Comparison of ENCODE assay signal across 26 cellular contexts in the genomic region with DNA sequence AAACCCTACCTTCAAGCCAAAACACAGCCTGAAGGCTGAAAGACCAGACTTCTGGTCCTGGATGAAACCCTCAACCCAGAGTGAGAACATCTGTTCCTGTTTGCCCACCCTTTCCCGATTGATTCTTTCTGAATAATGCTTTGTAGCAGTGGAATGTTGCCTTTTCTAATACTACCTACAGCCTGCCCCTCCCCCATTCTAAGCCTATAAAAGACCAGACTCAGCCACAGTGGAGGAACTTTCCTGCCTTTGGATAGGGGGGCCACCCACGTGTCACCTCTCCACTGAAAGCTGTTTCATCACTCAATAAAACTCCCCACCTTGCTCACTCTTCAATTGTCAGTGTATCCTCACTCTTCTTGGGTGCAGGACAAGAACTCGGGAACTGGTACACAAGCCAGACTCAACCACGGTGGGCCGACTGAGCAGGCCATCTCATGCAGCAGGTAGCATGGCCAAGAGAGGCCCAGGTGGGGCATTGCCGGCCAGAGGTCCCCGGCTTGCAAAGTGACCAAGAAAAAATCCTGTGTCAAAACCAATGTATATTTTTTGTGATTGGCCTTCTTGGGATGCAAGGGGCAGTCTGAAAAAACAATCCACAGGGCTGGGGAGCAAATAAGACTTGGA. TPM values are rescaled to one million over a fixed set of nuclear protein-coding genes. Genes with fewer than 3 reads are reported as not detected.
"Had no signal": no experiment of that assay in that cellular context is flagged by ENCODE, and none has a peak within 500 bp of the region (broad histone marks: within the 10 kb centered on the region; RNA-seq: fewer than 3 reads in every experiment).

No MANE protein-coding gene starts in this region.

- H3K27me3 Mint-ChIP-seq: activated CD8-positive, alpha-beta T cell treated with anti-CD3 and anti-CD28 coated beads for 36 hours; natural killer cell treated with Interleukin-12 subunit alpha and Interleukin-12 subunit beta and Interleukin-15 and Interleukin-18, amount 100 ng/mL, for 72 hours; stimulated activated naive CD8-positive, alpha-beta T cell treated with anti-CD3 and anti-CD28 coated beads, Interleukin-15, amount 100 ng/mL, for 72 hours had no signal

- H3K27ac Mint-ChIP-seq: activated B cell treated with CpG ODN at 0.5 μM for 24 hours; activated CD8-positive, alpha-beta T cell treated with anti-CD3 and anti-CD28 coated beads for 36 hours; activated T-helper 1 cell treated with anti-CD3 and anti-CD28 coated beads, Interleukin-12 subunit alpha, Interleukin-12 subunit beta, Interleukin-2, Interleukin-4 antibody, amounts not matched to agents 30 ng/mL and 10 ng/mL and 1 ng/mL, durations not matched to agents 14 hours and 24 hours and 36 hours; brain; T-helper 2 cell treated with Interferon-gamma antibody and Interleukin-4, amounts not matched to agents 5 μg/mL and 100 μg/mL, for 36 hours had no signal

- H3K36me3 ChIP-seq: lower lobe of right lung, prostate gland, right atrium auricular region had no signal

- H3K4me3 Mint-ChIP-seq: activated B cell treated with CpG ODN at 0.5 μM for 24 hours; activated CD8-positive, alpha-beta T cell treated with anti-CD3 and anti-CD28 coated beads for 36 hours; activated T-helper 1 cell treated with anti-CD3 and anti-CD28 coated beads, Interleukin-12 subunit alpha, Interleukin-12 subunit beta, Interleukin-2, Interleukin-4 antibody, amounts not matched to agents 30 ng/mL and 10 ng/mL and 1 ng/mL, durations not matched to agents 14 hours and 24 hours and 36 hours; brain; mesothelial cell of epicardium; natural killer cell treated with Interleukin-12 subunit alpha and Interleukin-12 subunit beta and Interleukin-15 and Interleukin-18, amount 100 ng/mL, for 72 hours; stimulated activated naive CD8-positive, alpha-beta T cell treated with anti-CD3 and anti-CD28 coated beads, Interleukin-15, amount 100 ng/mL, for 72 hours; T-helper 2 cell treated with Interferon-gamma antibody and Interleukin-4, amounts not matched to agents 5 μg/mL and 100 μg/mL, for 36 hours had no signal

- DNase-seq: activated B cell treated with CpG ODN at 0.5 μM for 24 hours; activated CD4-positive, alpha-beta T cell treated with anti-CD3 and anti-CD28 coated beads for 4 hours; activated CD8-positive, alpha-beta T cell treated with anti-CD3 and anti-CD28 coated beads for 36 hours; activated naive CD4-positive, alpha-beta T cell treated with Interleukin-2 at 50 U/mL for 16 hours; anterior cingulate cortex; central memory CD4-positive, alpha-beta T cell; foreskin keratinocyte; glutamatergic neuron; hippocampal formation; lower lobe of right lung; occipital lobe; stimulated activated CD4-positive, alpha-beta T cell treated with anti-CD3 and anti-CD28 coated beads, Interleukin-15, amount 100 ng/mL, for 24 hours; stimulated activated CD4-positive, alpha-beta T cell treated with anti-CD3 and anti-CD28 coated beads, Interleukin-2, amount 100 ng/mL, for 48 hours; stimulated activated naive CD8-positive, alpha-beta T cell treated with anti-CD3 and anti-CD28 coated beads, Interleukin-15, amount 100 ng/mL, for 72 hours; trophoblast cell had no signal

- H3K4me1 ChIP-seq: foreskin keratinocyte, prostate gland had no signal

- H3K36me3 Mint-ChIP-seq: brain; mesothelial cell of epicardium; natural killer cell treated with Interleukin-12 subunit alpha and Interleukin-12 subunit beta and Interleukin-15 and Interleukin-18, amount 100 ng/mL, for 72 hours had no signal

- H3K9me3 ChIP-seq: lower lobe of right lung, prostate gland, right atrium auricular region had no signal

- H3K4me3 ChIP-seq: lower lobe of right lung, prostate gland, right atrium auricular region, skin epidermis had no signal

- H3K9me3 Mint-ChIP-seq: activated B cell treated with CpG ODN at 0.5 μM for 24 hours; activated CD8-positive, alpha-beta T cell treated with anti-CD3 and anti-CD28 coated beads for 36 hours; activated T-helper 1 cell treated with anti-CD3 and anti-CD28 coated beads, Interleukin-12 subunit alpha, Interleukin-12 subunit beta, Interleukin-2, Interleukin-4 antibody, amounts not matched to agents 30 ng/mL and 10 ng/mL and 1 ng/mL, durations not matched to agents 14 hours and 24 hours and 36 hours; mesothelial cell of epicardium; natural killer cell treated with Interleukin-12 subunit alpha and Interleukin-12 subunit beta and Interleukin-15 and Interleukin-18, amount 100 ng/mL, for 72 hours; stimulated activated naive CD8-positive, alpha-beta T cell treated with anti-CD3 and anti-CD28 coated beads, Interleukin-15, amount 100 ng/mL, for 72 hours; T-helper 2 cell treated with Interferon-gamma antibody and Interleukin-4, amounts not matched to agents 5 μg/mL and 100 μg/mL, for 36 hours had no signal

- ATAC-seq: activated CD8-positive, alpha-beta T cell treated with anti-CD3 and anti-CD28 coated beads for 36 hours; foreskin keratinocyte; lower lobe of right lung; natural killer cell treated with Interleukin-12 subunit alpha and Interleukin-12 subunit beta and Interleukin-15 and Interleukin-18, amount 100 ng/mL, for 72 hours; stimulated activated naive CD8-positive, alpha-beta T cell treated with anti-CD3 and anti-CD28 coated beads, Interleukin-15, amount 100 ng/mL, for 72 hours had no signal

- H3K27me3 ChIP-seq: foreskin keratinocyte, right atrium auricular region had no signal

- H3K27ac ChIP-seq: foreskin keratinocyte, lower lobe of right lung, prostate gland, right atrium auricular region, skin epidermis had no signal

RNA-seq across cellular contexts. Expression of a gene that starts 24.5 kb away (rescaled TPM):
- total RNA-seq: activated B cell treated with CpG ODN at 0.5 μM for 24 hours; activated CD8-positive, alpha-beta T cell treated with anti-CD3 and anti-CD28 coated beads for 36 hours; epithelial cell of proximal tubule; fibroblast of lung; foreskin keratinocyte; mesothelial cell of epicardium; natural killer cell treated with Interleukin-12 subunit alpha and Interleukin-12 subunit beta and Interleukin-15 and Interleukin-18, amount 100 ng/mL, for 72 hours; occipital lobe; temporal lobe had no signal
- polyA plus RNA-seq: fibroblast of lung, foreskin keratinocyte had no signal
